In genomic region chr5:122756263-122756911, GRCh38 we compare ENCODE assay signal across 9 cellular contexts. TPM values are rescaled to one million over a fixed set of nuclear protein-coding genes. Genes with fewer than 3 reads are reported as not detected.
DNase-seq lines count a peak whose midpoint lies in the region; ATAC-seq and TF ChIP-seq lines count a peak whose summit lies in the region.
"Had no signal": no experiment of that assay in that cellular context is flagged by ENCODE, and none has a peak within 500 bp of the region (broad histone marks: within the 10 kb centered on the region; RNA-seq: fewer than 3 reads in every experiment).

No MANE protein-coding gene starts in this region.

- no peak for TF ChIP-seq CTCF in AG09319 (IDR thresholded peaks at IDR 0.05; ENCODE audit: low read depth, low read length)

- H3K9me3 Mint-ChIP-seq in naive thymus-derived CD4-positive, alpha-beta T cell, result no peaks in the 10 kb centered on the region

- H3K27ac Mint-ChIP-seq in naive thymus-derived CD4-positive, alpha-beta T cell, result peak overlapping the region in 1 of 9 donors; percentile 19
- H3K27ac Mint-ChIP-seq: brain had no signal

- H3K27ac ChIP-seq in naive thymus-derived CD4-positive, alpha-beta T cell (ENCODE audit: low read depth, low read length), result no peak overlapping the region

- peaks cover 0 to 4% (median 0%) of the 10 kb centered on the region in 5 donors for H3K36me3 Mint-ChIP-seq in naive thymus-derived CD4-positive, alpha-beta T cell
- H3K36me3 Mint-ChIP-seq: brain had no signal

- H3K4me1 Mint-ChIP-seq in naive thymus-derived CD4-positive, alpha-beta T cell, result peaks cover 0 to 11% (median 0%) of the 10 kb centered on the region in 7 donors

- POLR2A ChIA-PET in naive thymus-derived CD4-positive, alpha-beta T cell (lab: Charles Lee), result no interaction called here

- CTCF ChIA-PET in naive thymus-derived CD4-positive, alpha-beta T cell (lab: Charles Lee), result no interaction called here

- intact Hi-C loops in naive thymus-derived CD4-positive, alpha-beta T cell (cut with micrococcal nuclease), result loop anchor here in 1 of 2 donors (2.0 kb wide), 1 partner anchor 18 kb away; the partner anchor contains the start of gene SNX2

- no peaks in the 10 kb centered on the region for H3K36me3 ChIP-seq in naive thymus-derived CD4-positive, alpha-beta T cell (ENCODE audit: control insufficient read depth in 2 of 3, insufficient read depth in 3 of 3, low read length in 3 of 3)

- no peaks in the 10 kb centered on the region for H3K27me3 ChIP-seq in naive thymus-derived CD4-positive, alpha-beta T cell (ENCODE audit: control insufficient read depth in 2 of 2, insufficient read depth in 2 of 2, low read length in 2 of 2)

- ATAC-seq in GM19452 (IDR thresholded peaks at IDR 0.05; ENCODE audit: unreplicated experiment) (peak; percentile 77), HG03460 (IDR thresholded peaks at IDR 0.05; ENCODE audit: unreplicated experiment) (peak; percentile 82)
- peak; percentile 74 for ATAC-seq in naive thymus-derived CD4-positive, alpha-beta T cell

- DNase-seq in AG09319 (ENCODE audit: extremely low read depth, low read depth), result peak; percentile 40
- peak; percentile 9 for DNase-seq in amniotic stem cell (lab: John Stamatoyannopoulos, UW)
- DNase-seq in naive thymus-derived CD4-positive, alpha-beta T cell, result no peak
- DNase-seq in SW480 (ENCODE audit: low spot score), result no peak
- no peak for DNase-seq in NCI-H2171 (lab: John Stamatoyannopoulos, UW)
- DNase-seq in NCI-H187 treated with DMSO at 0.1 percent for 48 hours (lab: John Stamatoyannopoulos, UW), result no peak

- no peak overlapping the region for H3K4me3 ChIP-seq in naive thymus-derived CD4-positive, alpha-beta T cell (ENCODE audit: low read length)

- H3K27me3 Mint-ChIP-seq in naive thymus-derived CD4-positive, alpha-beta T cell, result peaks cover 0 to 13% (median 6%) of the 10 kb centered on the region in 5 donors
- H3K27me3 Mint-ChIP-seq: brain had no signal

- H3K4me3 Mint-ChIP-seq in naive thymus-derived CD4-positive, alpha-beta T cell, result no peak overlapping the region
- H3K4me3 Mint-ChIP-seq: brain had no signal

- no peaks in the 10 kb centered on the region for H3K4me1 ChIP-seq in naive thymus-derived CD4-positive, alpha-beta T cell (ENCODE audit: control insufficient read depth in 2 of 2, insufficient read depth in 2 of 2, low read length in 2 of 2)

- H3K9me3 ChIP-seq in naive thymus-derived CD4-positive, alpha-beta T cell (ENCODE audit: control insufficient read depth in 2 of 3, low read length in 3 of 3), result no peaks in the 10 kb centered on the region

RNA-seq across cellular contexts. Expression of gene SNX2, which starts 18.5 kb away (rescaled TPM):
- 10 to 100 TPM; 35.7 to 79.7 (median 49.5) TPM for total RNA-seq in naive thymus-derived CD4-positive, alpha-beta T cell
- polyA plus RNA-seq in naive thymus-derived CD4-positive, alpha-beta T cell, result 10 to 100 TPM; 74.6 to 98.6 TPM

Comparison
In these comparisons a context has a peak if more than half of its experiments do, and no peak if none do; other contexts are left out.
1. DNase-seq: peak in AG09319 (single experiment) and amniotic stem cell (single experiment); none in naive thymus-derived CD4-positive, alpha-beta T cell (0 of 9), SW480 (single experiment), NCI-H2171 (single experiment) and NCI-H187 treated with DMSO at 0.1 percent for 48 hours (single experiment).
2. Peak in every context shown above with its lines, with median percentiles within 50 percentile points of each other: ATAC-seq.